Comparison of ENCODE assay signal across 1 cellular context in the genomic region with DNA sequence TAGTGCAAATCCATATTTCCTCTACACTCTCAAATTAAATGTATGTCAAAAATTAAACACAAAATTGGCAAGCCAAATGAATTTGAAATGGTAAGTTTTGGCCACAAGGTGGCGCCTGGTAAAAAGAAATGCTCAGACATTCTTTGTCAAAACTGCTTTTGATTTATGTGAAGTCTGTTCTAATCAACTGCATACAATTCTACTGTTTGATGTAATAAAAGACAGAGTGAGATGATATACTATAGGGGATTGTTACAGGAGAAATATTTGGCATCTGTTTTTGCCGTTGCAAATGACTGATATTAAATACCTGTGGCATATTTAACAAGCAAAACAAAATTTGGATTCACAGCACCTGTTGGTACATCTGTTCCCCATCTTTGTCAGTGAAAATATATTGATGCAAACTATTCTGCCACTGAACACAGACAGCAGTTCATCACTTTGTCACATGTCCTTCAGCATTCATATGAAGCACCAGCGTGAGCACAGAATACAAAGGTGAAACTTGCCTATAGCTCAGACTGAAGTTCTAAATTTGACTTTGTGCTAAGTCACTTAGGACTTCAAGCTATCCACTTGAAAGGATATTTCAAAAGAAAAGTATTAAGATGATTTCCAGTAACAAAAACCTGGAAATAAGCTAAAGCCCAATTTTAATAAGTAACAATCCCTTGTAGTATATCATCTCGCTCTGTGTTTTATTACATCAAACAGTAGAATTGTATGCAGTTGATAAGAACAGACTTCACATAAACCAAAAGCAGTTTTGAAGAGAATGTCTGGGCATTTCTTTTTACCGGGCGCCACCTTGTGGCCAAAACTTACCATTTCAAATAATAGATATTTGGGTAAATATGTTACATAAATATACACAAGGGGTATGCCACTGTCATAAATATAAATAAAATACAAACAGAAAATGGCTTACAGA.
A peak's percentile ranks its signal among the peaks of the same experiment; 100 is the strongest.
TF ChIP-seq lines count a peak whose summit lies in the region.

No MANE protein-coding gene starts in this region.

TF ChIP-seq in HEK293, 187 proteins besides CTCF, POLR2A, EP300 and RAD21 (continued from another document):
- TF ChIP-seq ZSCAN30 (tag by site-specific recombination; IDR thresholded peaks at IDR 0.05) (peak; percentile 15; the same call in 1 of the 2 replicates), ZNF654 (tag by site-specific recombination; IDR thresholded peaks at IDR 0.05; ENCODE audit: low read depth) (peak; percentile 81)
